In the genomic region with DNA sequence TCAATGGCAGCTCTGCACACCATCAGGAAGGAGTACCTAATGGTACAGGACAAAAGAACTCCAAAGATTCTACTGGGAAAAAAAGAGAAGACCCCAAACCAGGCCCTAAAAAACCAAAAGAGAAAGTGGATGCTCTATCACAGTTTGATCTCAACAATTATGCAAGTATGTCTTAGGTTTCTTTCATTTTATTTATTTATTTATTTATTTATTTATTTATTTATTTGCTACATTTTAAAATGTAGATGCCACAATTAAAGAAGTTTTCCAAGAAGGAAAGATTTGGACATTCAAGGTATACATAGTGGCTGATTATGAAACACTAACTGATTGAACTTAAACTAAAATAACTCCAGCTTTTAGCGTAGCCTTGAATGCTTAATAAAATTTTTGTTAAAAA, we compare ENCODE assay signal across 1 cellular context.
TF ChIP-seq lines count a peak whose summit lies in the region.

No MANE protein-coding gene starts in this region.

TF ChIP-seq in HEK293, 187 proteins besides CTCF, POLR2A, EP300 and RAD21 (continued from another document):
- TF ChIP-seq, protein P1, sequence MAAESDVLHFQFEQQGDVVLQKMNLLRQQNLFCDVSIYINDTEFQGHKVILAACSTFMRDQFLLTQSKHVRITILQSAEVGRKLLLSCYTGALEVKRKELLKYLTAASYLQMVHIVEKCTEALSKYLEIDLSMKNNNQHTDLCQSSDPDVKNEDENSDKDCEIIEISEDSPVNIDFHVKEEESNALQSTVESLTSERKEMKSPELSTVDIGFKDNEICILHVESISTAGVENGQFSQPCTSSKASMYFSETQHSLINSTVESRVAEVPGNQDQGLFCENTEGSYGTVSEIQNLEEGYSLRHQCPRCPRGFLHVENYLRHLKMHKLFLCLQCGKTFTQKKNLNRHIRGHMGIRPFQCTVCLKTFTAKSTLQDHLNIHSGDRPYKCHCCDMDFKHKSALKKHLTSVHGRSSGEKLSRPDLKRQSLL (tag by site-specific recombination; IDR thresholded peaks at IDR 0.05), result no peak
- TF ChIP-seq KLF8 (tag by site-specific recombination; IDR thresholded peaks at IDR 0.05) (no peak), ZNF560 (tag by site-specific recombination; IDR thresholded peaks at IDR 0.05; ENCODE audit: borderline replicate concordance) (0 out of 2 replicates have a peak, but pooled peaks have one; percentile 57), ZNF654 (tag by site-specific recombination; IDR thresholded peaks at IDR 0.05; ENCODE audit: low read depth) (peak; percentile 29), HOXD13 (CRISPR knock-in tag; IDR thresholded peaks at IDR 0.05; ENCODE audit: borderline replicate concordance) (no peak), ZFP37 (tag by site-specific recombination; IDR thresholded peaks at IDR 0.05) (0 out of 2 replicates have a peak, but pooled peaks have one; percentile 39), GFI1B (tag by site-specific recombination; IDR thresholded peaks at IDR 0.05) (0 out of 2 replicates have a peak, but pooled peaks have one; percentile 18)
- TF ChIP-seq, protein P2, sequence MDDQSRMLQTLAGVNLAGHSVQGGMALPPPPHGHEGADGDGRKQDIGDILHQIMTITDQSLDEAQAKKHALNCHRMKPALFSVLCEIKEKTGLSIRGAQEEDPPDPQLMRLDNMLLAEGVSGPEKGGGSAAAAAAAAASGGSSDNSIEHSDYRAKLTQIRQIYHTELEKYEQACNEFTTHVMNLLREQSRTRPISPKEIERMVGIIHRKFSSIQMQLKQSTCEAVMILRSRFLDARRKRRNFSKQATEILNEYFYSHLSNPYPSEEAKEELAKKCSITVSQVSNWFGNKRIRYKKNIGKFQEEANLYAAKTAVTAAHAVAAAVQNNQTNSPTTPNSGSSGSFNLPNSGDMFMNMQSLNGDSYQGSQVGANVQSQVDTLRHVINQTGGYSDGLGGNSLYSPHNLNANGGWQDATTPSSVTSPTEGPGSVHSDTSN (CRISPR knock-in tag; IDR thresholded peaks at IDR 0.05), result no peak
- TF ChIP-seq, protein P3, sequence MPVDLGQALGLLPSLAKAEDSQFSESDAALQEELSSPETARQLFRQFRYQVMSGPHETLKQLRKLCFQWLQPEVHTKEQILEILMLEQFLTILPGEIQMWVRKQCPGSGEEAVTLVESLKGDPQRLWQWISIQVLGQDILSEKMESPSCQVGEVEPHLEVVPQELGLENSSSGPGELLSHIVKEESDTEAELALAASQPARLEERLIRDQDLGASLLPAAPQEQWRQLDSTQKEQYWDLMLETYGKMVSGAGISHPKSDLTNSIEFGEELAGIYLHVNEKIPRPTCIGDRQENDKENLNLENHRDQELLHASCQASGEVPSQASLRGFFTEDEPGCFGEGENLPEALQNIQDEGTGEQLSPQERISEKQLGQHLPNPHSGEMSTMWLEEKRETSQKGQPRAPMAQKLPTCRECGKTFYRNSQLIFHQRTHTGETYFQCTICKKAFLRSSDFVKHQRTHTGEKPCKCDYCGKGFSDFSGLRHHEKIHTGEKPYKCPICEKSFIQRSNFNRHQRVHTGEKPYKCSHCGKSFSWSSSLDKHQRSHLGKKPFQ (tag by site-specific recombination; IDR thresholded peaks at IDR 0.05), result no peak
- TF ChIP-seq, protein P4, sequence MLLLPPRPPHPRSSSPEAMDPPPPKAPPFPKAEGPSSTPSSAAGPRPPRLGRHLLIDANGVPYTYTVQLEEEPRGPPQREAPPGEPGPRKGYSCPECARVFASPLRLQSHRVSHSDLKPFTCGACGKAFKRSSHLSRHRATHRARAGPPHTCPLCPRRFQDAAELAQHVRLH (tag by site-specific recombination; IDR thresholded peaks at IDR 0.05), result peak; percentile 69; the same call in 1 of the 2 replicates
